10 cellular contexts compared by ENCODE assay signal in genomic region chr22:39292002-39292401, GRCh38. TPM values are rescaled to one million over a fixed set of nuclear protein-coding genes. Genes with fewer than 3 reads are reported as not detected.
DNase-seq lines count a peak whose midpoint lies in the region; ATAC-seq, FAIRE-seq and TF ChIP-seq lines count a peak whose summit lies in the region.
"Had no signal": no experiment of that assay in that cellular context is flagged by ENCODE, and none has a peak within 500 bp of the region (broad histone marks: within the 10 kb centered on the region; RNA-seq: fewer than 3 reads in every experiment).

No MANE protein-coding gene starts in this region.

- peak overlapping the region in 5 of 11 experiments; percentile 7 to 69 (median 56); a peak in 6 of 22 replicates for H3K9ac ChIP-seq in BLaER1 treated with 17β-estradiol and CSF1 and Interleukin-3, amounts not matched to agents 10 nM and 100 nM

- peaks cover 7 to 42% (median 16%) of the 10 kb centered on the region in 10 experiments for H3K4me1 ChIP-seq in BLaER1 treated with 17β-estradiol and CSF1 and Interleukin-3, amounts not matched to agents 10 nM and 100 nM
- H3K4me1 ChIP-seq in right atrium auricular region, result peaks cover 0 to 40% of the 10 kb centered on the region in 2 donors

- H3K27me3 ChIP-seq in BLaER1 treated with 17β-estradiol and CSF1 and Interleukin-3, amounts not matched to agents 10 nM and 100 nM, result no peaks in the 10 kb centered on the region
- no peaks in the 10 kb centered on the region for H3K27me3 ChIP-seq in right atrium auricular region

- H3K27ac Mint-ChIP-seq in T-helper 17 cell, result no peak overlapping the region
- H3K27ac Mint-ChIP-seq: activated naive CD8-positive, alpha-beta T cell treated with anti-CD3 and anti-CD28 coated beads for 36 hours had no signal

- peaks cover 0 to 4% (median 0%) of the 10 kb centered on the region in 11 experiments; a peak in 3 of 22 replicates for H4K20me1 ChIP-seq in BLaER1 treated with 17β-estradiol and CSF1 and Interleukin-3, amounts not matched to agents 10 nM and 100 nM

- no peak overlapping the region for H3K4me3 Mint-ChIP-seq in T-helper 17 cell
- H3K4me3 Mint-ChIP-seq: activated CD4-positive, alpha-beta T cell treated with anti-CD3 and anti-CD28 coated beads, Interleukin-2, amount 10 ng/mL, durations not matched to agents 24 days and 14 days; activated naive CD8-positive, alpha-beta T cell treated with anti-CD3 and anti-CD28 coated beads for 36 hours had no signal

- POLR2A ChIA-PET in GM10248 (lab: Yijun Ruan, JAX), result no interaction called here

- H3K4me1 Mint-ChIP-seq in T-helper 17 cell, result no peaks in the 10 kb centered on the region

- H3K27me3 Mint-ChIP-seq in T-helper 17 cell, result peaks cover 16% of the 10 kb centered on the region

- H3K36me3 Mint-ChIP-seq in T-helper 17 cell (ENCODE audit: low read depth), result no peaks in the 10 kb centered on the region
- H3K36me3 Mint-ChIP-seq: activated naive CD8-positive, alpha-beta T cell treated with anti-CD3 and anti-CD28 coated beads for 36 hours had no signal

- DNase-seq in right atrium auricular region (ENCODE audit: low spot score), result no peak
- DNase-seq in retinal pigment epithelial cell (ENCODE audit: low read depth), result peak; percentile 46
- no peak for DNase-seq in T-helper 17 cell
- no peak for DNase-seq in GM19239 (ENCODE audit: insufficient read length, low spot score)
- DNase-seq in GM10248 (ENCODE audit: extremely low spot score), result no peak
- no peak for DNase-seq in AG20443 (ENCODE audit: low spot score)
- DNase-seq: activated CD4-positive, alpha-beta T cell treated with anti-CD3 and anti-CD28 coated beads, Interleukin-2, amount 10 ng/mL, durations not matched to agents 24 days and 14 days; activated naive CD8-positive, alpha-beta T cell treated with anti-CD3 and anti-CD28 coated beads for 36 hours had no signal

- no peaks in the 10 kb centered on the region for H3K36me3 ChIP-seq in BLaER1 treated with 17β-estradiol and CSF1 and Interleukin-3, amounts not matched to agents 10 nM and 100 nM
- H3K36me3 ChIP-seq in right atrium auricular region, result no peaks in the 10 kb centered on the region

- H3K27ac ChIP-seq in BLaER1 treated with 17β-estradiol and CSF1 and Interleukin-3, amounts not matched to agents 10 nM and 100 nM, result peak overlapping the region in 5 of 11 experiments; percentile 12 to 81 (median 73); a peak in 9 of 22 replicates
- H3K27ac ChIP-seq in VCaP (peak overlapping the region; percentile 84), right atrium auricular region (peak overlapping the region; percentile 63 to 82)

- ATAC-seq in T-helper 17 cell, result no peak

- FAIRE-seq in GM19239 (lab: Jason Lieb, UNC), result no peak

- CTCF ChIA-PET in GM10248 (lab: Yijun Ruan, JAX), result no interaction called here

- peak overlapping the region in 8 of 11 experiments; percentile 5 to 89 (median 69); a peak in 12 of 22 replicates for H3K4me2 ChIP-seq in BLaER1 treated with 17β-estradiol and CSF1 and Interleukin-3, amounts not matched to agents 10 nM and 100 nM

- H3K9me3 ChIP-seq in BLaER1 treated with 17β-estradiol and CSF1 and Interleukin-3, amounts not matched to agents 10 nM and 100 nM (replicated peaks in 1 of 11), result no peaks in the 10 kb centered on the region
- no peaks in the 10 kb centered on the region for H3K9me3 ChIP-seq in right atrium auricular region
- H3K9me3 ChIP-seq in T-helper 17 cell (ENCODE audit: control insufficient read depth, low read length, poor library complexity, severe bottlenecking), result no peaks in the 10 kb centered on the region

- no peak overlapping the region for H3K4me3 ChIP-seq in BLaER1 treated with 17β-estradiol and CSF1 and Interleukin-3, amounts not matched to agents 10 nM and 100 nM
- H3K4me3 ChIP-seq in right atrium auricular region, result no peak overlapping the region
- H3K4me3 ChIP-seq in retinal pigment epithelial cell (ENCODE audit: low read length), result no peak overlapping the region

- TF ChIP-seq CTCF in VCaP (conservative IDR thresholded peaks at IDR 0.05) (no peak), right atrium auricular region (IDR thresholded peaks at IDR 0.05) (no peak), retinal pigment epithelial cell (conservative IDR thresholded peaks at IDR 0.05; ENCODE audit: low read depth, low read length) (no peak), GM10248 (IDR thresholded peaks at IDR 0.05; ENCODE audit: control extremely low read depth, extremely low read depth, low read depth, missing control alignments) (no peak)

RNA-seq across cellular contexts. Expression of gene RPL3, which starts 27.4 kb away (rescaled TPM):
- total RNA-seq in right atrium auricular region (1,000 to 10,000 TPM in 1 of 2 donors, 100 to 1,000 TPM in 1; 440 to 1,190 TPM), T-helper 17 cell (1,000 to 10,000 TPM; 3,215 to 3,260 TPM)

RNA-seq across cellular contexts. Expression of gene PDGFB, which starts 47.2 kb away (rescaled TPM):
- total RNA-seq in right atrium auricular region, result 10 to 100 TPM; 21.9 to 22.0 TPM
- 1 to 10 TPM; 2.8 to 4.4 TPM for total RNA-seq in T-helper 17 cell

RNA-seq across cellular contexts. Expression of gene SYNGR1, which starts 57.8 kb away (rescaled TPM):
- total RNA-seq in right atrium auricular region, result 10 to 100 TPM; 29.4 to 29.5 TPM
- 1 to 10 TPM in 1 of 2 donors, under 1 TPM in 1; 0.47 to 1.1 TPM for total RNA-seq in T-helper 17 cell
- total RNA-seq: activated CD4-positive, alpha-beta T cell treated with anti-CD3 and anti-CD28 coated beads, Interleukin-2, amount 10 ng/mL, durations not matched to agents 24 days and 14 days had no signal

Comparison
In these comparisons a context has a peak if more than half of its experiments do, and no peak if none do; other contexts are left out.
1. RNA of gene PDGFB, which starts 47.2 kb away (total RNA-seq): 21.9 to 22.0 TPM in right atrium auricular region; 2.8 to 4.4 TPM in T-helper 17 cell; every median in the first group is over 4 times any median in the second.
2. RNA of gene SYNGR1, which starts 57.8 kb away (total RNA-seq): 29.4 to 29.5 TPM in right atrium auricular region; 0.47 to 1.1 TPM in T-helper 17 cell; every median in the first group is over 10 times any median in the second.